Comparison of ENCODE assay signal across 16 cellular contexts in genomic region chr3:126493731-126494130, GRCh38. TPM values are rescaled to one million over a fixed set of nuclear protein-coding genes. Genes with fewer than 3 reads are reported as not detected.
DNase-seq lines count a peak whose midpoint lies in the region; ATAC-seq and TF ChIP-seq lines count a peak whose summit lies in the region.
"Had no signal": no experiment of that assay in that cellular context is flagged by ENCODE, and none has a peak within 500 bp of the region (broad histone marks: within the 10 kb centered on the region; RNA-seq: fewer than 3 reads in every experiment).

No MANE protein-coding gene starts in this region.

- POLR2A ChIA-PET in RWPE1 (lab: Yijun Ruan, JAX; ENCODE audit: low non-redundant PET) = no interaction called here
- POLR2A ChIA-PET in naive thymus-derived CD8-positive, alpha-beta T cell (lab: Charles Lee) = no interaction called here

- H3K27me3 ChIP-seq in BLaER1 treated with 17β-estradiol and CSF1 and Interleukin-3, amounts not matched to agents 10 nM and 100 nM = no peaks in the 10 kb centered on the region
- H3K27me3 ChIP-seq in ascending aorta = no peaks in the 10 kb centered on the region
- no peaks in the 10 kb centered on the region for H3K27me3 ChIP-seq in colonic mucosa
- H3K27me3 ChIP-seq: heart left ventricle had no signal

- H3K27ac Mint-ChIP-seq in naive thymus-derived CD8-positive, alpha-beta T cell = peak overlapping the region in 2 of 10 donors; percentile 66 to 77
- H3K27ac Mint-ChIP-seq: activated CD4-positive, alpha-beta T cell treated with anti-CD3 and anti-CD28 coated beads, Interleukin-2, amount 10 ng/mL, durations not matched to agents 7 days and 5 days had no signal

- peaks cover 49 to 100% (median 98%) of the 10 kb centered on the region in 10 experiments for H3K4me1 ChIP-seq in BLaER1 treated with 17β-estradiol and CSF1 and Interleukin-3, amounts not matched to agents 10 nM and 100 nM
- H3K4me1 ChIP-seq in ascending aorta = no peaks in the 10 kb centered on the region
- H3K4me1 ChIP-seq in colonic mucosa = no peaks in the 10 kb centered on the region

- no peaks in the 10 kb centered on the region for H3K9me3 Mint-ChIP-seq in naive thymus-derived CD8-positive, alpha-beta T cell
- H3K9me3 Mint-ChIP-seq: activated CD4-positive, alpha-beta T cell treated with anti-CD3 and anti-CD28 coated beads, Interleukin-2, amount 10 ng/mL, durations not matched to agents 7 days and 5 days had no signal

- H3K4me3 ChIP-seq in BLaER1 treated with 17β-estradiol and CSF1 and Interleukin-3, amounts not matched to agents 10 nM and 100 nM = peak overlapping the region in 1 of 10 experiments; percentile 14; a peak in 1 of 20 replicates
- H3K4me3 ChIP-seq in ascending aorta (no peak overlapping the region), colonic mucosa (no peak overlapping the region)
- H3K4me3 ChIP-seq: heart left ventricle, thoracic aorta had no signal

- TF ChIP-seq CTCF in RWPE1 (conservative IDR thresholded peaks at IDR 0.05; ENCODE audit: low read depth) = no peak
- TF ChIP-seq CTCF in ascending aorta (IDR thresholded peaks at IDR 0.05) = no peak
- TF ChIP-seq CTCF in colonic mucosa (IDR thresholded peaks at IDR 0.05) = no peak

- peak overlapping the region; percentile 41 to 84 (median 78) for H3K4me2 ChIP-seq in BLaER1 treated with 17β-estradiol and CSF1 and Interleukin-3, amounts not matched to agents 10 nM and 100 nM

- no peak for ATAC-seq in naive thymus-derived CD8-positive, alpha-beta T cell

- H3K27ac ChIP-seq in BLaER1 treated with 17β-estradiol and CSF1 and Interleukin-3, amounts not matched to agents 10 nM and 100 nM = peak overlapping the region in 7 of 11 experiments; percentile 8 to 60 (median 29); a peak in 9 of 22 replicates
- H3K27ac ChIP-seq in RWPE1 (peak overlapping the region; percentile 29; the same call in 1 of the 2 replicates), ascending aorta (no peak overlapping the region), colonic mucosa (no peak overlapping the region)
- H3K27ac ChIP-seq: heart left ventricle, thoracic aorta had no signal

- no peaks in the 10 kb centered on the region for H3K9me3 ChIP-seq in BLaER1 treated with 17β-estradiol and CSF1 and Interleukin-3, amounts not matched to agents 10 nM and 100 nM (replicated peaks in 1 of 11)
- H3K9me3 ChIP-seq in ascending aorta (no peaks in the 10 kb centered on the region), colonic mucosa (no peaks in the 10 kb centered on the region)
- H3K9me3 ChIP-seq: heart left ventricle, thoracic aorta had no signal

- intact Hi-C loops in ascending aorta (cut with DNase I) (no loop called here), colonic mucosa (cut with DNase I) (no loop called here)

- DNase-seq in HT1080 (ENCODE audit: low read depth) (peak; percentile 59), RWPE1 (ENCODE audit: low spot score) (no peak), inferior parietal cortex (ENCODE audit: extremely low spot score) (peak; percentile 20), ascending aorta (ENCODE audit: low spot score in 2 of 2) (no peak), colonic mucosa (no peak)
- DNase-seq in naive thymus-derived CD8-positive, alpha-beta T cell = no peak
- DNase-seq: activated CD4-positive, alpha-beta T cell treated with anti-CD3 and anti-CD28 coated beads, Interleukin-2, amount 10 ng/mL, durations not matched to agents 7 days and 5 days; activated gamma-delta T cell; COR-L47; NCI-H1694 treated with DMSO at 0.1 percent for 48 hours; retina had no signal

- H3K4me3 Mint-ChIP-seq in naive thymus-derived CD8-positive, alpha-beta T cell = peak overlapping the region in 2 of 10 donors; percentile 27 to 30
- H3K4me3 Mint-ChIP-seq: activated CD4-positive, alpha-beta T cell treated with anti-CD3 and anti-CD28 coated beads, Interleukin-2, amount 10 ng/mL, durations not matched to agents 7 days and 5 days had no signal

- no peaks in the 10 kb centered on the region for H3K36me3 Mint-ChIP-seq in naive thymus-derived CD8-positive, alpha-beta T cell

- no peaks in the 10 kb centered on the region for H3K36me3 ChIP-seq in BLaER1 treated with 17β-estradiol and CSF1 and Interleukin-3, amounts not matched to agents 10 nM and 100 nM
- H3K36me3 ChIP-seq in ascending aorta (no peaks in the 10 kb centered on the region), colonic mucosa (no peaks in the 10 kb centered on the region)
- H3K36me3 ChIP-seq: heart left ventricle, thoracic aorta had no signal

- peaks cover 8 to 22% (median 10%) of the 10 kb centered on the region in 4 donors for H3K4me1 Mint-ChIP-seq in naive thymus-derived CD8-positive, alpha-beta T cell

- CTCF ChIA-PET in RWPE1 (lab: Yijun Ruan, JAX) = no interaction called here

- H3K9ac ChIP-seq in BLaER1 treated with 17β-estradiol and CSF1 and Interleukin-3, amounts not matched to agents 10 nM and 100 nM = peak overlapping the region in 6 of 11 experiments; percentile 36 to 62 (median 46); a peak in 7 of 22 replicates
- H3K9ac ChIP-seq in colonic mucosa (ENCODE audit: low read depth in 2 of 2, low read length in 2 of 2) = no peak overlapping the region

- no peaks in the 10 kb centered on the region for H3K27me3 Mint-ChIP-seq in naive thymus-derived CD8-positive, alpha-beta T cell
- H3K27me3 Mint-ChIP-seq: activated CD4-positive, alpha-beta T cell treated with anti-CD3 and anti-CD28 coated beads, Interleukin-2, amount 10 ng/mL, durations not matched to agents 7 days and 5 days had no signal

- peaks cover 0 to 10% (median 0%) of the 10 kb centered on the region in 11 experiments; a peak in 5 of 22 replicates for H4K20me1 ChIP-seq in BLaER1 treated with 17β-estradiol and CSF1 and Interleukin-3, amounts not matched to agents 10 nM and 100 nM

RNA-seq across cellular contexts. Expression of gene ZXDC, which starts 18.0 kb away (rescaled TPM):
- total RNA-seq in HT1080 (2014; rRNA removed; shearing (Covaris generic)) = 25.5 and 31.7 TPM in 2 replicates
- 19.2 and 22.4 TPM in 2 replicates for polyA plus RNA-seq in HT1080 (2015; cell fraction: cytosol; rRNA removed)
- polyA plus RNA-seq in HT1080 (2015; cell fraction: nucleus; rRNA removed) = 59.1 and 62.0 TPM in 2 replicates
- 10 to 100 TPM; 54.9 to 61.0 TPM for total RNA-seq in naive thymus-derived CD8-positive, alpha-beta T cell
- polyA plus RNA-seq in naive thymus-derived CD8-positive, alpha-beta T cell = 10 to 100 TPM; 11.4 to 27.0 (median 18.3) TPM
- total RNA-seq in ascending aorta (74.4 TPM), colonic mucosa (10 to 100 TPM; 20.4 to 28.5 TPM)

RNA-seq across cellular contexts. Expression of gene UROC1, which starts 23.8 kb away (rescaled TPM):
- total RNA-seq in HT1080 (2014; rRNA removed; shearing (Covaris generic)) = 0.03 TPM in 1 of 2 replicates, not detected in the other
- 0.02 TPM in 1 of 2 replicates, not detected in the other for polyA plus RNA-seq in HT1080 (2015; cell fraction: cytosol; rRNA removed)
- polyA plus RNA-seq in HT1080 (2015; cell fraction: nucleus; rRNA removed) = not detected in 2 replicates
- total RNA-seq in naive thymus-derived CD8-positive, alpha-beta T cell = under 1 TPM; 0.10 to 0.11 TPM
- under 1 TPM; 0.07 to 0.67 (median 0.21) TPM for polyA plus RNA-seq in naive thymus-derived CD8-positive, alpha-beta T cell
- not detected for total RNA-seq in ascending aorta
- total RNA-seq in colonic mucosa = not detected
- total RNA-seq: activated CD4-positive, alpha-beta T cell treated with anti-CD3 and anti-CD28 coated beads, Interleukin-2, amount 10 ng/mL, durations not matched to agents 7 days and 5 days; H1; heart left ventricle; occipital lobe; thoracic aorta had no signal
- polyA plus RNA-seq: heart left ventricle had no signal

RNA-seq across cellular contexts. Expression of gene CHST13, which starts 30.2 kb away (rescaled TPM):
- total RNA-seq in HT1080 (2014; rRNA removed; shearing (Covaris generic)) = not detected in 2 replicates
- 0.06 TPM in 1 of 2 replicates, not detected in the other for polyA plus RNA-seq in HT1080 (2015; cell fraction: cytosol; rRNA removed)
- polyA plus RNA-seq in HT1080 (2015; cell fraction: nucleus; rRNA removed) = not detected in 2 replicates
- not detected for total RNA-seq in naive thymus-derived CD8-positive, alpha-beta T cell
- under 1 TPM in 1 of 3 donors, not detected in 2; 0.14 TPM for polyA plus RNA-seq in naive thymus-derived CD8-positive, alpha-beta T cell
- not detected for total RNA-seq in ascending aorta
- total RNA-seq in colonic mucosa = 1 to 10 TPM in 1 of 2 donors, under 1 TPM in 1; 0.22 to 1.6 TPM
- total RNA-seq: activated CD4-positive, alpha-beta T cell treated with anti-CD3 and anti-CD28 coated beads, Interleukin-2, amount 10 ng/mL, durations not matched to agents 7 days and 5 days; occipital lobe; thoracic aorta had no signal

Comparison
In these comparisons a context has a peak if more than half of its experiments do, and no peak if none do; other contexts are left out.
1. H3K27ac ChIP-seq: peak in BLaER1 treated with 17β-estradiol and CSF1 and Interleukin-3, amounts not matched to agents 10 nM and 100 nM (7 of 11) and RWPE1 (single experiment); none in ascending aorta (0 of 2) and colonic mucosa (single experiment).
2. H3K9ac ChIP-seq: peak in BLaER1 treated with 17β-estradiol and CSF1 and Interleukin-3, amounts not matched to agents 10 nM and 100 nM (6 of 11); none in colonic mucosa (0 of 2).
3. DNase-seq: peak in HT1080 (single experiment) and inferior parietal cortex (single experiment); none in RWPE1 (single experiment), naive thymus-derived CD8-positive, alpha-beta T cell (0 of 10), ascending aorta (0 of 2) and colonic mucosa (single experiment).